In the genomic region with DNA sequence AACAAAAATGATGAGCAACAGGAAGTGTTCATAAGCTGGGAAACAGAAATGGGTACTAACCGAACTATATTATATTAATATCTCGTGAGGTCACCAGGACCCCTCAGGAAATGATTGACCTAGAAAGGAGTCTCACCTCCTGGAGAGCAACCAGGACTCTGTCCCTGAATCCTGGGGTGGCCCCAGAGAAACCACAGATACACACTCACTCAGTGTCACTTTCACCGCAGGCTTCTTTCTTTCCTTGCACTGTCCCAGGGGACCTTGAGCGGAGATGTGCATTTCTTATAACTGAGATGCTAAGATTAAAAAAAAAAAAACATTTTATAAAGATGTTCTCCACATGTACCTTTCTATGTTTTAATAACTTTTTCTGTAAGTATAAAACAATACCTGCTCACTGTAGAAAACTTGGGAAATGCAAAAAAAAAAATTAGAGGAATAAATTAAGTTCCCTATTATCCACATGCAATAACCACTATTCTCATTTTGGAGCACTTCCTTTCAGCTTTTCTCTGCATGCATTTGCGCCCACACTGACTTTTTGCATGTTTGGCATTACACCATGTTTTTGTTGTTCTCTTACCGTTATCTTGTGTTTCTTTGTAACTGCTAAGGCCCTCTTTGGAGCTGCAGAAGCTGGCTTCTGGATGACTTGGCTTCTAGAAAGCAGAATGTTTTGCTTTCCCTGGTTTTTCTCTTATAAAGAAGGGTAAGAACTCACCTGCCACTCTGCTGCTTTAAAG, we compare ENCODE assay signal across 11 cellular contexts. TPM values are rescaled to one million over a fixed set of nuclear protein-coding genes. Genes with fewer than 3 reads are reported as not detected.
A peak's percentile ranks its signal among the peaks of the same experiment; 100 is the strongest.
DNase-seq lines count a peak whose midpoint lies in the region; ATAC-seq, FAIRE-seq and TF ChIP-seq lines count a peak whose summit lies in the region.
"Had no signal": no experiment of that assay in that cellular context is flagged by ENCODE, and none has a peak within 500 bp of the region (broad histone marks: within the 10 kb centered on the region; RNA-seq: fewer than 3 reads in every experiment).

No MANE protein-coding gene starts in this region.

- H3K27me3 ChIP-seq in SJCRH30, result no peaks in the 10 kb centered on the region
- no peaks in the 10 kb centered on the region for H3K27me3 ChIP-seq in subcutaneous abdominal adipose tissue (ENCODE audit: control insufficient read depth in 5 of 5, insufficient read depth in 4 of 5, low read length in 5 of 5)
- no peaks in the 10 kb centered on the region for H3K27me3 ChIP-seq in small intestine (ENCODE audit: control insufficient read depth in 2 of 2, insufficient read depth in 2 of 2, low read length in 2 of 2)
- no peaks in the 10 kb centered on the region for H3K27me3 ChIP-seq in SK-N-SH (ENCODE audit: insufficient read depth)

- H3K9ac ChIP-seq in subcutaneous abdominal adipose tissue (ENCODE audit: low read length in 5 of 5) (peak overlapping the region in 1 of 5 donors; percentile 76), SK-N-SH (no peak overlapping the region)

- no peaks in the 10 kb centered on the region for H3K9me2 ChIP-seq in SK-N-SH

- H3K27ac ChIP-seq in SJCRH30, result peak overlapping the region; percentile 40; the same call in 1 of the 2 replicates
- H3K27ac ChIP-seq in subcutaneous abdominal adipose tissue (ENCODE audit: low read depth, low read length), result peak overlapping the region; percentile 58
- no peak overlapping the region for H3K27ac ChIP-seq in small intestine (ENCODE audit: low read depth in 1 of 2, low read length in 1 of 2)
- peak overlapping the region in 1 of 2 experiments; percentile 24; a peak in 1 of 4 replicates for H3K27ac ChIP-seq in SK-N-SH (ENCODE audit: low read depth in 2 of 2, low read length in 1 of 2)

- peak; percentile 47 for ATAC-seq in HG02642 (IDR thresholded peaks at IDR 0.05; ENCODE audit: poor library complexity, unreplicated experiment)
- ATAC-seq: sciatic nerve had no signal

- peaks cover 20% of the 10 kb centered on the region for H3F3A ChIP-seq in SK-N-SH (replicated peaks; ENCODE audit: insufficient read depth)

- no peak overlapping the region for H3K4me2 ChIP-seq in SK-N-SH

- H3K36me3 ChIP-seq in SJCRH30 (no peaks in the 10 kb centered on the region), subcutaneous abdominal adipose tissue (ENCODE audit: control insufficient read depth in 5 of 5, insufficient read depth in 5 of 5, low read length in 5 of 5) (peaks cover 0 to 8% (median 0%) of the 10 kb centered on the region in 5 donors), small intestine (ENCODE audit: control insufficient read depth in 2 of 2, insufficient read depth in 2 of 2, low read length in 2 of 2) (no peaks in the 10 kb centered on the region), SK-N-SH (replicated peaks in 1 of 2; ENCODE audit: control insufficient read depth in 1 of 2, insufficient read depth in 2 of 2, low read length in 1 of 2) (peaks cover 0 to 2% of the 10 kb centered on the region in 2 experiments)

- no peak overlapping the region for H2AFZ ChIP-seq in SK-N-SH (ENCODE audit: low read depth)

- no peak for TF ChIP-seq EP300 in SK-N-SH (IDR thresholded peaks at IDR 0.05; ENCODE audit: borderline replicate concordance in 1 of 2, low read depth in 1 of 2, low read length in 1 of 2)

- TF ChIP-seq CTCF in SK-N-SH (IDR thresholded peaks at IDR 0.05), result no peak

- POLR2A ChIA-PET in SK-N-SH (lab: Yijun Ruan, JAX), result no interaction called here

- H4K20me1 ChIP-seq in SK-N-SH (ENCODE audit: insufficient read depth), result no peaks in the 10 kb centered on the region

- DNase-seq in activated effector memory CD4-positive, alpha-beta T cell treated with anti-CD3 and anti-CD28 coated beads, Interleukin-2, amount 50 U/mL, for 16 hours, result peak; percentile 10
- DNase-seq in activated effector memory CD4-positive, alpha-beta T cell treated with Interleukin-2 at 50 U/mL for 16 hours, result no peak
- DNase-seq in SJCRH30 (no peak), small intestine (no peak), NCI-H1436 (lab: John Stamatoyannopoulos, UW) (no peak), SK-N-SH (no peak)
- DNase-seq: 8988T, H9 had no signal

- no peaks in the 10 kb centered on the region for H3K9me3 ChIP-seq in SJCRH30 (replicated peaks)
- H3K9me3 ChIP-seq in subcutaneous abdominal adipose tissue (ENCODE audit: control insufficient read depth in 5 of 5, low read length in 5 of 5), result no peaks in the 10 kb centered on the region
- H3K9me3 ChIP-seq in small intestine (ENCODE audit: control insufficient read depth, low read depth), result no peaks in the 10 kb centered on the region
- no peaks in the 10 kb centered on the region for H3K9me3 ChIP-seq in SK-N-SH

- H3K4me3 ChIP-seq in SJCRH30 (no peak overlapping the region), subcutaneous abdominal adipose tissue (ENCODE audit: low read depth in 1 of 5, low read length in 5 of 5) (no peak overlapping the region), small intestine (ENCODE audit: low read depth in 1 of 2, low read length in 2 of 2) (no peak overlapping the region), SK-N-SH (ENCODE audit: low read depth in 2 of 2, low read length in 1 of 2) (no peak overlapping the region)

- CTCF ChIA-PET in SK-N-SH (lab: Yijun Ruan, JAX), result interaction anchor here (1.1 kb wide), 1 partner anchor 9 kb away, joined by 3 read pairs; no protein-coding TSS in a partner anchor

- no peak for FAIRE-seq in small intestine (lab: Jason Lieb, UNC)

- H3K79me2 ChIP-seq in SK-N-SH (ENCODE audit: insufficient read depth), result peaks cover 21% of the 10 kb centered on the region

- no peak for TF ChIP-seq RAD21 in SK-N-SH (IDR thresholded peaks at IDR 0.05; ENCODE audit: low read length)

- H3K4me1 ChIP-seq in SJCRH30 (peaks cover 11% of the 10 kb centered on the region), subcutaneous abdominal adipose tissue (ENCODE audit: control insufficient read depth in 5 of 5, insufficient read depth in 5 of 5, low read length in 5 of 5) (peaks cover 17 to 71% (median 62%) of the 10 kb centered on the region in 5 donors), small intestine (ENCODE audit: control insufficient read depth in 2 of 2, insufficient read depth in 1 of 2, low read depth in 1 of 2, low read length in 1 of 2) (peaks cover 0 to 17% of the 10 kb centered on the region in 2 donors), SK-N-SH (ENCODE audit: control insufficient read depth in 1 of 2, insufficient read depth in 2 of 2, low read depth in 1 of 2, low read length in 1 of 2) (peaks cover 8 to 62% of the 10 kb centered on the region in 2 experiments)

- 80 to 91% (median 88%) methylated on average over 6 of the region's 6 CpGs for WGBS in small intestine, 3 donors
- 91% methylated on average over 6 of the region's 6 CpGs for WGBS in SK-N-SH (ENCODE audit: low lambda C conversion rate)

TF ChIP-seq in SK-N-SH, 30 proteins besides CTCF, POLR2A, EP300 and RAD21 (continues in another document):
- TF ChIP-seq USF2 (IDR thresholded peaks at IDR 0.05; ENCODE audit: borderline replicate concordance, low read depth, low read length), result no peak
- no peak for TF ChIP-seq MAX (IDR thresholded peaks at IDR 0.05; ENCODE audit: low read depth)
- no peak for TF ChIP-seq YY1 (IDR thresholded peaks at IDR 0.05; ENCODE audit: low read depth)
- TF ChIP-seq FOXJ3 (CRISPR knock-in tag; IDR thresholded peaks at IDR 0.05), result no peak
- no peak for TF ChIP-seq GATA2 (CRISPR knock-in tag; IDR thresholded peaks at IDR 0.05)
- no peak for TF ChIP-seq POLR2AphosphoS5 (IDR thresholded peaks at IDR 0.05; ENCODE audit: low read depth, low read length)
- TF ChIP-seq, protein P1, sequence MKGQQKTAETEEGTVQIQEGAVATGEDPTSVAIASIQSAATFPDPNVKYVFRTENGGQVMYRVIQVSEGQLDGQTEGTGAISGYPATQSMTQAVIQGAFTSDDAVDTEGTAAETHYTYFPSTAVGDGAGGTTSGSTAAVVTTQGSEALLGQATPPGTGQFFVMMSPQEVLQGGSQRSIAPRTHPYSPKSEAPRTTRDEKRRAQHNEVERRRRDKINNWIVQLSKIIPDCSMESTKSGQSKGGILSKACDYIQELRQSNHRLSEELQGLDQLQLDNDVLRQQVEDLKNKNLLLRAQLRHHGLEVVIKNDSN (IDR thresholded peaks at IDR 0.05; ENCODE audit: borderline replicate concordance, low read depth), result no peak
- TF ChIP-seq FOXM1 (IDR thresholded peaks at IDR 0.05; ENCODE audit: low read depth), result no peak

RNA-seq across cellular contexts. Expression of gene NOD1, which starts 15.0 kb away (rescaled TPM):
- 6.4 and 11.4 TPM in 2 replicates for total RNA-seq in SJCRH30 (2014; rRNA removed; shearing (Covaris generic))
- polyA plus RNA-seq in small intestine (1 to 10 TPM; 3.4 to 8.9 (median 3.8) TPM), SK-N-SH (2012; rRNA removed) (5.5 and 5.6 TPM in 2 replicates)
- 3.2 and 3.5 TPM in 2 replicates for polyA plus RNA-seq in SK-N-SH (2012; cell fraction: cytosol; rRNA removed)
- 15.0 and 18.3 TPM in 2 replicates for polyA plus RNA-seq in SK-N-SH (2012; cell fraction: nucleus; rRNA removed)

RNA-seq across cellular contexts. Expression of gene GGCT, which starts 41.1 kb away (rescaled TPM):
- 124 and 126 TPM in 2 replicates for total RNA-seq in SJCRH30 (2014; rRNA removed; shearing (Covaris generic))
- polyA plus RNA-seq in small intestine (100 to 1,000 TPM in 1 of 3 donors, 10 to 100 TPM in 2; 57.3 to 105 (median 73.4) TPM), SK-N-SH (2012; rRNA removed) (20.8 and 21.8 TPM in 2 replicates)
- 30.8 and 39.4 TPM in 2 replicates for polyA plus RNA-seq in SK-N-SH (2012; cell fraction: cytosol; rRNA removed)
- 10.2 and 10.5 TPM in 2 replicates for polyA plus RNA-seq in SK-N-SH (2012; cell fraction: nucleus; rRNA removed)

Comparison
In these comparisons a context has a peak if more than half of its experiments do, and no peak if none do; other contexts are left out.
1. H3K27ac ChIP-seq: peak in SJCRH30 (single experiment) and subcutaneous abdominal adipose tissue (single experiment); none in small intestine (0 of 2).